8 cellular contexts compared by ENCODE assay signal in the genomic region with DNA sequence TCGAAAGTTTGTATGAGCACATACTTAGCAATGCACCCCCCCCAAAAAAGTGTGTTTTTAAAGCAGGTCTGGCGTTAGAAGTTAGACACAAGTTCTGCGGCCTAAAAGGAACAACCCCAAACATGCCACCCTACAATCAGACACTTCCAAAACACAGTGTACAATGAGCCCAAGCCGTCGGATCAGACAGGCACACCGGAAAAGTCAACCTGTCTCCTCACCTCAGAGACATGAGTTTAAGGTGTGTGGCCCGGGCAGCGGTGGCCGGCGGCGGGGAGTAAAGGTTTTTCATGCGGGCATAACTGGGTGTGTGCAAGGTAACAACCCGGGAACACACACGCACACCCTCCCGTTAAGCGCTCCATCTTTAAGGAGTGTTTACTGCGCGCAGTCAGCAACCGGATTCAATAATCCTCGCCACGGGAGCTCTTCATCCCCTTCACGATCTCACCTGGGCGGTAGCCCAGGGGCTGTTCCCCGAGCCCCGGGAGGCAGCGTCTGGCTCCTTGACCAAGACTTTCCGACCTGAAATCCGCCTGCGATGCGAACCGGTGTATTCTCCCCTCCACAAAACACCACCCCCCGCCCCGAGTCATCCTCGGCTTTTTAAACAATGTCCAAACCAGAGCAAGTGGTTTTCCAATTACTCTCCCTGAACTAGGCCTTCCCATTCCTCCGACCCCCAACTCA. TPM values are rescaled to one million over a fixed set of nuclear protein-coding genes. Genes with fewer than 3 reads are reported as not detected.
A peak's percentile ranks its signal among the peaks of the same experiment; 100 is the strongest.
DNase-seq lines count a peak whose midpoint lies in the region; ATAC-seq, FAIRE-seq and TF ChIP-seq lines count a peak whose summit lies in the region.
"Not testable (repeated sequence)": the region's sequence is repeated elsewhere in the genome, so short reads cannot be mapped to it uniquely, and the experiment has no call there.

No MANE protein-coding gene starts in this region.

- H3K79me2 ChIP-seq in OCI-LY1 (ENCODE audit: insufficient read depth, low read length) (peaks cover 23% of the 10 kb centered on the region), keratinocyte (ENCODE audit: control insufficient read depth, insufficient read depth, low read length) (peaks cover 67% of the 10 kb centered on the region)

- peak; percentile 43 for DNase-seq in EL
- peak; percentile 56 for DNase-seq in activated CD8-positive, alpha-beta memory T cell treated with anti-CD3 and anti-CD28 coated beads, Interleukin-2, amount 10 ng/mL, durations not matched to agents 7 days and 5 days
- not testable (repeated sequence) for DNase-seq in chondrocyte (ENCODE audit: low spot score); keratinocyte (ENCODE audit: low read depth, low spot score)

- CTCF ChIA-PET in activated CD8-positive, alpha-beta memory T cell treated with anti-CD3 and anti-CD28 coated beads, Interleukin-2, amount 10 ng/mL, durations not matched to agents 7 days and 5 days (lab: Charles Lee) = interaction anchor here (0.7 to 2.2 kb wide), 5 partner anchors 12 to 242 kb away, joined by 3 to 7 read pairs (median 4); no protein-coding TSS in a partner anchor

- peaks cover 35% of the 10 kb centered on the region for H3K4me1 Mint-ChIP-seq in activated CD8-positive, alpha-beta memory T cell treated with anti-CD3 and anti-CD28 coated beads, Interleukin-2, amount 10 ng/mL, durations not matched to agents 7 days and 5 days
- H3K4me1 Mint-ChIP-seq in chondrocyte (ENCODE audit: low read depth) = peaks cover 57% of the 10 kb centered on the region

- not testable (repeated sequence) for H3K27me3 Mint-ChIP-seq in activated CD8-positive, alpha-beta memory T cell treated with anti-CD3 and anti-CD28 coated beads, Interleukin-2, amount 10 ng/mL, durations not matched to agents 7 days and 5 days; chondrocyte (ENCODE audit: low read depth)

- H4K20me1 ChIP-seq in OCI-LY1 (ENCODE audit: insufficient read depth, low read length); keratinocyte (ENCODE audit: control insufficient read depth, extremely low read depth, insufficient read depth, low read length): not testable (repeated sequence)

- not testable (repeated sequence) for H3K9me1 ChIP-seq in keratinocyte (ENCODE audit: control insufficient read depth, extremely low read depth, insufficient read depth, low read length)

- not testable (repeated sequence) for H3K9me2 ChIP-seq in OCI-LY1 (ENCODE audit: low read depth, low read length)

- H3K36me3 Mint-ChIP-seq in activated CD8-positive, alpha-beta memory T cell treated with anti-CD3 and anti-CD28 coated beads, Interleukin-2, amount 10 ng/mL, durations not matched to agents 7 days and 5 days; chondrocyte (ENCODE audit: low read depth): not testable (repeated sequence)

- not testable (repeated sequence) for TF ChIP-seq CTCF in OCI-LY1 (IDR thresholded peaks at IDR 0.05; ENCODE audit: low read length); chondrocyte (IDR thresholded peaks at IDR 0.05); keratinocyte (optimal IDR thresholded peaks at IDR 0.05 in 1 of 3, IDR thresholded peaks at IDR 0.05 in 1 of 3, conservative IDR thresholded peaks at IDR 0.05 in 1 of 3; ENCODE audit: extremely low read depth in 1 of 3, insufficient read depth in 2 of 3, low read length in 3 of 3)

- not testable (repeated sequence) for H3K9me3 ChIP-seq in OCI-LY1 (ENCODE audit: low read length); keratinocyte (ENCODE audit: control insufficient read depth, low read depth, low read length); stomach smooth muscle (ENCODE audit: control insufficient read depth in 2 of 2, low read length in 2 of 2)

- not testable (repeated sequence) for FAIRE-seq in keratinocyte (lab: Jason Lieb, UNC)

- H3K27me3 ChIP-seq in OCI-LY1 (ENCODE audit: insufficient read depth, low read length); keratinocyte (ENCODE audit: control insufficient read depth, extremely low read depth, insufficient read depth, low read length); rectal smooth muscle tissue (ENCODE audit: control insufficient read depth, insufficient read depth, low read length); stomach smooth muscle (ENCODE audit: control insufficient read depth in 1 of 2, insufficient read depth in 2 of 2, low read length in 2 of 2): not testable (repeated sequence)

- not testable (repeated sequence) for H3K9me3 Mint-ChIP-seq in activated CD8-positive, alpha-beta memory T cell treated with anti-CD3 and anti-CD28 coated beads, Interleukin-2, amount 10 ng/mL, durations not matched to agents 7 days and 5 days (ENCODE audit: low read depth); chondrocyte (ENCODE audit: low read depth)

- H3K27ac ChIP-seq in OCI-LY1 (ENCODE audit: low read depth, low read length, poor library complexity, severe bottlenecking) (peak overlapping the region; percentile 32), keratinocyte (ENCODE audit: control insufficient read depth, insufficient read depth, low read length) (peak overlapping the region; percentile 86), rectal smooth muscle tissue (ENCODE audit: low read depth, low read length) (peak overlapping the region; percentile 70), stomach smooth muscle (ENCODE audit: low read length) (peak overlapping the region; percentile 24)

- peak overlapping the region; percentile 84 for H3K4me2 ChIP-seq in OCI-LY1 (ENCODE audit: low read length)
- H3K4me2 ChIP-seq in keratinocyte (ENCODE audit: control insufficient read depth, extremely low read depth, insufficient read depth, low read depth, low read length) = peak overlapping the region; percentile 64

- dilution Hi-C loops in keratinocyte (cut with MboI; ENCODE audit: extremely low pct_ligation_motif_present, low sequenced_read_pairs) = not testable (repeated sequence)

- H3K4me1 ChIP-seq in OCI-LY1 (ENCODE audit: insufficient read depth, low read length, severe bottlenecking) (peaks cover 21% of the 10 kb centered on the region), keratinocyte (ENCODE audit: control insufficient read depth, extremely low read depth, insufficient read depth, low read length) (peaks cover 33% of the 10 kb centered on the region)
- not testable (repeated sequence) for H3K4me1 ChIP-seq in rectal smooth muscle tissue (ENCODE audit: control insufficient read depth, insufficient read depth, low read length); stomach smooth muscle (ENCODE audit: control insufficient read depth, insufficient read depth, low read length)

- H3K9ac ChIP-seq in OCI-LY1 (ENCODE audit: low read length) (peak overlapping the region; percentile 78), keratinocyte (ENCODE audit: control insufficient read depth, extremely low read depth, insufficient read depth, low read length) (peak overlapping the region; percentile 88), rectal smooth muscle tissue (ENCODE audit: low read length) (peak overlapping the region; percentile 73), stomach smooth muscle (ENCODE audit: low read length in 2 of 2) (peak overlapping the region; percentile 59 to 72)

- H3K36me3 ChIP-seq in OCI-LY1 (ENCODE audit: insufficient read depth, low read length); keratinocyte (ENCODE audit: control insufficient read depth in 2 of 2, extremely low read depth in 1 of 2, insufficient read depth in 2 of 2, low read length in 2 of 2); rectal smooth muscle tissue (ENCODE audit: control insufficient read depth, insufficient read depth, low read length); stomach smooth muscle (ENCODE audit: control insufficient read depth in 2 of 2, insufficient read depth in 2 of 2, low read length in 2 of 2): not testable (repeated sequence)

- peak; percentile 9 for ATAC-seq in HG03432 (IDR thresholded peaks at IDR 0.05; ENCODE audit: unreplicated experiment)
- ATAC-seq in activated CD8-positive, alpha-beta memory T cell treated with anti-CD3 and anti-CD28 coated beads, Interleukin-2, amount 10 ng/mL, durations not matched to agents 7 days and 5 days = peak; percentile 8

- H3K4me3 Mint-ChIP-seq in activated CD8-positive, alpha-beta memory T cell treated with anti-CD3 and anti-CD28 coated beads, Interleukin-2, amount 10 ng/mL, durations not matched to agents 7 days and 5 days = peak overlapping the region; percentile 98
- H3K4me3 Mint-ChIP-seq in chondrocyte (ENCODE audit: unreplicated experiment) = peak overlapping the region; percentile 99

- peak overlapping the region; percentile 92 for H3K27ac Mint-ChIP-seq in activated CD8-positive, alpha-beta memory T cell treated with anti-CD3 and anti-CD28 coated beads, Interleukin-2, amount 10 ng/mL, durations not matched to agents 7 days and 5 days
- peak overlapping the region; percentile 97 for H3K27ac Mint-ChIP-seq in chondrocyte (ENCODE audit: unreplicated experiment)

- H3K4me3 ChIP-seq in OCI-LY1 (ENCODE audit: low read depth, low read length, poor library complexity, severe bottlenecking) = peak overlapping the region; percentile 82
- H3K4me3 ChIP-seq in keratinocyte (ENCODE audit: control insufficient read depth in 2 of 3, extremely low read depth in 1 of 3, insufficient read depth in 2 of 3, low read depth in 1 of 3, low read length in 3 of 3) = peak overlapping the region; percentile 49 to 95 (median 93)
- H3K4me3 ChIP-seq in rectal smooth muscle tissue (ENCODE audit: low read length) = peak overlapping the region; percentile 76
- peak overlapping the region; percentile 45 to 80 for H3K4me3 ChIP-seq in stomach smooth muscle (ENCODE audit: low read length in 2 of 2)

- not testable (repeated sequence) for H3F3A ChIP-seq in OCI-LY1 (ENCODE audit: insufficient read depth, low read length)

- not testable (repeated sequence) for H2AFZ ChIP-seq in OCI-LY1 (ENCODE audit: low read length); keratinocyte (ENCODE audit: control insufficient read depth, low read length)

RNA-seq across cellular contexts. Expression of a gene that starts 0.9 kb away (rescaled TPM):
- total RNA-seq in activated CD8-positive, alpha-beta memory T cell treated with anti-CD3 and anti-CD28 coated beads, Interleukin-2, amount 10 ng/mL, durations not matched to agents 7 days and 5 days = 10 to 100 TPM; 16.0 to 22.1 TPM
- 33.4 to 41.0 TPM (median 36.2 TPM) in 3 replicates for total RNA-seq in chondrocyte
- polyA plus RNA-seq in keratinocyte = 50.2 to 136 TPM (median 128 TPM) in 3 replicates
- 23.7 TPM for polyA plus RNA-seq in keratinocyte (2011; ENCODE audit: low read depth)
- 56.4 and 91.8 TPM in 2 replicates for polyA plus RNA-seq in keratinocyte (2011; cell fraction: cytosol; rRNA removed)
- polyA plus RNA-seq in keratinocyte (2011; cell fraction: nucleus; rRNA removed) = 92.4 and 110 TPM in 2 replicates
- polyA plus RNA-seq in keratinocyte (2012; ENCODE audit: low replicate concordance) = 15.5 and 140 TPM in 2 replicates
- polyA minus RNA-seq in keratinocyte = 87.3 to 270 TPM (median 122 TPM) in 3 replicates
- 76.4 TPM for polyA minus RNA-seq in keratinocyte (2011; cell fraction: cytosol; rRNA and poly(A)+ RNA removed)
- 75.9 and 171 TPM in 2 replicates for polyA minus RNA-seq in keratinocyte (2011; cell fraction: nucleus; rRNA and poly(A)+ RNA removed)

Comparison
In these comparisons a context has a peak if more than half of its experiments do, and no peak if none do; other contexts are left out.
1. H3K27ac ChIP-seq: peak in every context shown above with its lines; median percentile 86 in keratinocyte; 70 in rectal smooth muscle tissue; 32 in OCI-LY1; 24 in stomach smooth muscle.